ENCODE assay signal across 8 cellular contexts in the genomic region with DNA sequence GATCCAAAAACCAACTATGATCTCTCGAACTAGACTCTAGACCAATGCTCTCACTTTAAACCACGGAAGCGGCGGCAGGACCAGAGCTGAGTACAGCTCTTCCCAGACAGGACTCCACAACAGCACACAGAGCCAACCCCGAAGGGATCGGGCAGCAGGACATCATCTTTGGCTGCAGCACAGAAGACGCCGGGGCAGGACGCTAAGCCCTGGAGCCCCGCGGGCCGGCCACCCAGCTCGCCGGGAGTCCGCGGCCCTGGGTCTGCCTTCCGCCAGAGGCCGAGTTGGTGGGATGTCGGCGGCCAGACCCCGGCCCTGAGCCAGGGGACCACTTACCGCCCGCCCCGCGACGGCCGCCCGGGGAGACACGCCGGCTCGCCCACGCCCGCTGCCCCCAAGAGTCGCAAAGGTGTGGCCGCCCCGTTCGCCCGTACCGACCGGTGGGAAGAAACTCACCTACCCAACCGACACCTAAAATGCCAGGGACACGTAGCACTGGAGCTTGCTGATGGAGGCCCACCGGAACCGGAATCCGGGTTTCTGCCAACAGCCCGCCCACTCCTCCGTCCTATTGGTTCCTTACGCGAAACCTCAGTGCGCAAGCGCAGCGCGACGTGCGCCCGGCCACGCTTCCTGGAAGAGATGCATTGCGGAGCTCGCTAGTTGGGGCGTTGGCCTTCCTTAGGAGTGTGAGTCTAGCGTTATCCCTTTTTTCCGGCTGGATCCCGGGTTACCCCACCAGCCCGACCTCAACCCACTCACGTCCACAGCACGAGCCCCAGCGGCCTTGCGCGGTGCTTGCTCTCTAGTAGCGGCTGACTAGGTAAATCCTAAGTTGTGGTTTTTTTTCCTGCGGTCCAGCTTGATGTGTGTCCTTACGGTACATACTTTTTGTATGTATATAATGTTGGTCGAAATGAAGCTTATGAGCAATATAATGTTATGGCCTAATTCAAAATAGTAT. TPM values are rescaled to one million over a fixed set of nuclear protein-coding genes. Genes with fewer than 3 reads are reported as not detected.
DNase-seq lines count a peak whose midpoint lies in the region; ATAC-seq and TF ChIP-seq lines count a peak whose summit lies in the region.

A gene (minus strand): TSS at position 510 of the 964 bp plus-strand sequence. CDS start 1,623 bp downstream, outside the sequence.

- 0% methylated on average over 38 to 71 of the region's 73 CpGs for WGBS in testis, 2 donors

- peak within 1 kb of the TSS; percentile 97 for H3K4me3 Mint-ChIP-seq in activated naive CD8-positive, alpha-beta T cell

- H3K4me1 Mint-ChIP-seq in activated naive CD8-positive, alpha-beta T cell (ENCODE audit: low read depth), result peaks cover 29% of the 10 kb centered on the region

- TF ChIP-seq CTCF in GM10248 (IDR thresholded peaks at IDR 0.05; ENCODE audit: control extremely low read depth, extremely low read depth, low read depth, missing control alignments) (no peak), omental fat pad (IDR thresholded peaks at IDR 0.05) (no peak), testis (IDR thresholded peaks at IDR 0.05) (no peak)

- peak within 1 kb of the TSS; percentile 99 for H3K4me3 ChIP-seq in testis

- H3K27ac ChIP-seq in testis, result peak within 1 kb of the TSS; percentile 91 to 92

- no peaks in the 10 kb centered on the region for H3K27me3 Mint-ChIP-seq in activated naive CD8-positive, alpha-beta T cell

- ATAC-seq in HG02623 (IDR thresholded peaks at IDR 0.05; ENCODE audit: unreplicated experiment) (peak; percentile 95), omental fat pad (ENCODE audit: low FRiP score) (peak; percentile 98)

- peaks cover 13% of the 10 kb centered on the region for H3K4me1 ChIP-seq in testis

- DNase-seq in GM10248 (ENCODE audit: extremely low spot score) (peak; percentile 95), NCI-H1105 (lab: John Stamatoyannopoulos, UW) (peak; percentile 92), SKM-1 treated with dmso at 0.1 percent for 144 hours (lab: John Stamatoyannopoulos, UW; ENCODE audit: unreplicated experiment) (peak; percentile 94), glomerular visceral epithelial cell (ENCODE audit: extremely low spot score) (peak; percentile 97), omental fat pad (ENCODE audit: low spot score) (peak; percentile 88), testis (peak; percentile 98)

- CTCF ChIA-PET in GM10248 (lab: Yijun Ruan, JAX), result interaction anchor here (0.8 to 5.2 kb wide), 8 partner anchors 9 to 656 kb away, joined by 3 to 49 read pairs (median 4); no protein-coding TSS in a partner anchor

- peaks cover under 1% of the 10 kb centered on the region for H3K36me3 Mint-ChIP-seq in activated naive CD8-positive, alpha-beta T cell

- no peaks in the 10 kb centered on the region for H3K9me3 ChIP-seq in testis

- peak within 1 kb of the TSS; percentile 97 for H3K27ac Mint-ChIP-seq in activated naive CD8-positive, alpha-beta T cell

- no peaks in the 10 kb centered on the region for H3K36me3 ChIP-seq in testis (ENCODE audit: low read depth, missing control alignments)

- TF ChIP-seq POLR2A in testis (IDR thresholded peaks at IDR 0.05), result peak; percentile 50

- POLR2A ChIA-PET in GM10248 (lab: Yijun Ruan, JAX), result interaction anchor here (1.0 kb wide), 1 partner anchor 10 kb away, joined by 3 read pairs; no protein-coding TSS in a partner anchor

- H3K27me3 ChIP-seq in testis, result no peaks in the 10 kb centered on the region

- intact Hi-C loops in testis (cut with DNase I; ENCODE audit: low total_unique reads), result no loop called here

- no peaks in the 10 kb centered on the region for H3K9me3 Mint-ChIP-seq in activated naive CD8-positive, alpha-beta T cell (ENCODE audit: low read depth)

RNA-seq across cellular contexts. Expression of the gene that starts here (rescaled TPM):
- 100 to 1,000 TPM; 154 to 350 (median 272) TPM for total RNA-seq in omental fat pad
- 100 to 1,000 TPM; 151 to 164 TPM for total RNA-seq in testis
- 214 TPM for polyA plus RNA-seq in testis (ENCODE audit: insufficient read depth, low read depth, low replicate concordance)

Comparison
In these comparisons a context has a peak if more than half of its experiments do, and no peak if none do; other contexts are left out.
1. Peak in every context shown above with its lines: DNase-seq, ATAC-seq, H3K4me3 ChIP-seq and H3K27ac ChIP-seq.